In the genomic region with DNA sequence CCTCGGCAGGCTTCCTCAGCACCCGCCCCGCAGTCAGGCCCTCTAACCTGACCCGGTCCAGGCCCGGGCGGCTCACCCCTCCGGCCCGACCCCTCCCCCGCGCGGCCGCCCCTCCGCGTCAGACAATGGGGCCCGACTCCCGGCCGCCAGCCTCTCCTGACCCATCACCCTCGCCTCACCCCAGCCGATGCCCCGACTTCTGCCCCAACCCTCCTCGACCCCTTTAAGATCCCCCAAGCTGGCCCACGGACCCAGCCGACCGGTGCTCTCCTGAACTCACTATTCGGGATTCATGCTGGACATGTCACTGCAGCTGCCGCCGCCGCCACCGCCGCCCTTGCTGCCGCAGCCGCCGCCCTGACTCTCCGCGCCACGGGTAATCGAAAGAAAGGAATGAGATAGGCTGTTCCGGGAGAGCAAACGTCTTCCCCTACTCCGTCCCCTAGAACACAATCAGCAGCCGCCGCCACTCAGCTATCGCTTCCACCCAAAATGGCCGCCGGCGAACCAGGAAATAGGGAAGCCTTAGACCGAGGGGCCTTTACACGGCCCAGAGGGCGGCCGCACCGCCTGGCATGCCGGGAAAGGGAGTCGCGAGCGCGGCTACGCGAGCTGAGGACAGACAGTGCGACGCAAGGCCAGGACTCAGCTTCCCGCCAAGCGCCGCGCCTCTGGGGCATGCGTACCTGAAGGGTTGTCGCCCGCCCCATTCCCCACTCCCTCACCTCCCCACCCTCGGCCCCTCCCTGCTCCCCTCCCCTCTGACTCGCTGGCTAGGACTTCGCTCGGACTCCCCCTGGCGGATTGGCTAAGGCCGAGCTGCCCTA, we compare ENCODE assay signal across 1 cellular context.
TF ChIP-seq lines count a peak whose summit lies in the region.

RAB1A (minus strand) TSS at position 494 of the 827 bp plus-strand sequence; CDS start at position 303, 191 bp downstream.

TF ChIP-seq in HepG2, 621 proteins besides CTCF, POLR2A, EP300 and RAD21 (continued from another document and continues in another):
- peak; percentile 86; the same call in 1 of the 2 replicates for TF ChIP-seq SNAPC4 (CRISPR knock-in tag; IDR thresholded peaks at IDR 0.05)
- 0 out of 2 replicates have a peak, but pooled peaks have one; percentile 64 for TF ChIP-seq REL (CRISPR knock-in tag; conservative IDR thresholded peaks at IDR 0.05)
- 0 out of 2 replicates have a peak, but pooled peaks have one; percentile 15 for TF ChIP-seq FOXK2 (IDR thresholded peaks at IDR 0.05)
- TF ChIP-seq RBAK (CRISPR knock-in tag; IDR thresholded peaks at IDR 0.05) = no peak
- TF ChIP-seq MAZ (IDR thresholded peaks at IDR 0.05; ENCODE audit: borderline replicate concordance, low read depth, low read length) = peak; percentile 100
- TF ChIP-seq MAZ (CRISPR knock-in tag; IDR thresholded peaks at IDR 0.05; ENCODE audit: low read depth) = peak; percentile 100
- TF ChIP-seq, protein P1, sequence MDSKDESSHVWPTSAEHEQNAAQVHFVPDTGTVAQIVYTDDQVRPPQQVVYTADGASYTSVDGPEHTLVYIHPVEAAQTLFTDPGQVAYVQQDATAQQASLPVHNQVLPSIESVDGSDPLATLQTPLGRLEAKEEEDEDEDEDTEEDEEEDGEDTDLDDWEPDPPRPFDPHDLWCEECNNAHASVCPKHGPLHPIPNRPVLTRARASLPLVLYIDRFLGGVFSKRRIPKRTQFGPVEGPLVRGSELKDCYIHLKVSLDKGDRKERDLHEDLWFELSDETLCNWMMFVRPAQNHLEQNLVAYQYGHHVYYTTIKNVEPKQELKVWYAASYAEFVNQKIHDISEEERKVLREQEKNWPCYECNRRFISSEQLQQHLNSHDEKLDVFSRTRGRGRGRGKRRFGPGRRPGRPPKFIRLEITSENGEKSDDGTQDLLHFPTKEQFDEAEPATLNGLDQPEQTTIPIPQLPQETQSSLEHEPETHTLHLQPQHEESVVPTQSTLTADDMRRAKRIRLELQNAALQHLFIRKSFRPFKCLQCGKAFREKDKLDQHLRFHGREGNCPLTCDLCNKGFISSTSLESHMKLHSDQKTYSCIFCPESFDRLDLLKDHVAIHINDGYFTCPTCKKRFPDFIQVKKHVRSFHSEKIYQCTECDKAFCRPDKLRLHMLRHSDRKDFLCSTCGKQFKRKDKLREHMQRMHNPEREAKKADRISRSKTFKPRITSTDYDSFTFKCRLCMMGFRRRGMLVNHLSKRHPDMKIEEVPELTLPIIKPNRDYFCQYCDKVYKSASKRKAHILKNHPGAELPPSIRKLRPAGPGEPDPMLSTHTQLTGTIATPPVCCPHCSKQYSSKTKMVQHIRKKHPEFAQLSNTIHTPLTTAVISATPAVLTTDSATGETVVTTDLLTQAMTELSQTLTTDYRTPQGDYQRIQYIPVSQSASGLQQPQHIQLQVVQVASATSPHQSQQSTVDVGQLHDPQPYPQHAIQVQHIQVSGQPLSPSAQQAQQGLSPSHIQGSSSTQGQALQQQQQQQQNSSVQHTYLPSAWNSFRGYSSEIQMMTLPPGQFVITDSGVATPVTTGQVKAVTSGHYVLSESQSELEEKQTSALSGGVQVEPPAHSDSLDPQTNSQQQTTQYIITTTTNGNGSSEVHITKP (CRISPR knock-in tag; IDR thresholded peaks at IDR 0.05; ENCODE audit: low read depth) = peak; percentile 59; the same call in 1 of the 2 replicates
- TF ChIP-seq NFE2L2 (IDR thresholded peaks at IDR 0.05; ENCODE audit: low read length) = no peak
- TF ChIP-seq MYC (CRISPR knock-in tag; IDR thresholded peaks at IDR 0.05; ENCODE audit: borderline replicate concordance) = no peak
- 0 out of 2 replicates have a peak, but pooled peaks have one; percentile 88 for TF ChIP-seq ZNF713 (CRISPR knock-in tag; IDR thresholded peaks at IDR 0.05)
- no peak for TF ChIP-seq EZH2 (conservative IDR thresholded peaks at IDR 0.05; ENCODE audit: low read depth, low read length)
- TF ChIP-seq HNF4G (IDR thresholded peaks at IDR 0.05; ENCODE audit: borderline replicate concordance, low read depth, low read length) = no peak
- 0 out of 2 replicates have a peak, but pooled peaks have one; percentile 17 for TF ChIP-seq HNF4G (CRISPR knock-in tag; IDR thresholded peaks at IDR 0.05; ENCODE audit: borderline replicate concordance, low read depth)
- TF ChIP-seq, protein P2, sequence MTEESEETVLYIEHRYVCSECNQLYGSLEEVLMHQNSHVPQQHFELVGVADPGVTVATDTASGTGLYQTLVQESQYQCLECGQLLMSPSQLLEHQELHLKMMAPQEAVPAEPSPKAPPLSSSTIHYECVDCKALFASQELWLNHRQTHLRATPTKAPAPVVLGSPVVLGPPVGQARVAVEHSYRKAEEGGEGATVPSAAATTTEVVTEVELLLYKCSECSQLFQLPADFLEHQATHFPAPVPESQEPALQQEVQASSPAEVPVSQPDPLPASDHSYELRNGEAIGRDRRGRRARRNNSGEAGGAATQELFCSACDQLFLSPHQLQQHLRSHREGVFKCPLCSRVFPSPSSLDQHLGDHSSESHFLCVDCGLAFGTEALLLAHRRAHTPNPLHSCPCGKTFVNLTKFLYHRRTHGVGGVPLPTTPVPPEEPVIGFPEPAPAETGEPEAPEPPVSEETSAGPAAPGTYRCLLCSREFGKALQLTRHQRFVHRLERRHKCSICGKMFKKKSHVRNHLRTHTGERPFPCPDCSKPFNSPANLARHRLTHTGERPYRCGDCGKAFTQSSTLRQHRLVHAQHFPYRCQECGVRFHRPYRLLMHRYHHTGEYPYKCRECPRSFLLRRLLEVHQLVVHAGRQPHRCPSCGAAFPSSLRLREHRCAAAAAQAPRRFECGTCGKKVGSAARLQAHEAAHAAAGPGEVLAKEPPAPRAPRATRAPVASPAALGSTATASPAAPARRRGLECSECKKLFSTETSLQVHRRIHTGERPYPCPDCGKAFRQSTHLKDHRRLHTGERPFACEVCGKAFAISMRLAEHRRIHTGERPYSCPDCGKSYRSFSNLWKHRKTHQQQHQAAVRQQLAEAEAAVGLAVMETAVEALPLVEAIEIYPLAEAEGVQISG (CRISPR knock-in tag; IDR thresholded peaks at IDR 0.05) = peak; percentile 84
- TF ChIP-seq, protein P3, sequence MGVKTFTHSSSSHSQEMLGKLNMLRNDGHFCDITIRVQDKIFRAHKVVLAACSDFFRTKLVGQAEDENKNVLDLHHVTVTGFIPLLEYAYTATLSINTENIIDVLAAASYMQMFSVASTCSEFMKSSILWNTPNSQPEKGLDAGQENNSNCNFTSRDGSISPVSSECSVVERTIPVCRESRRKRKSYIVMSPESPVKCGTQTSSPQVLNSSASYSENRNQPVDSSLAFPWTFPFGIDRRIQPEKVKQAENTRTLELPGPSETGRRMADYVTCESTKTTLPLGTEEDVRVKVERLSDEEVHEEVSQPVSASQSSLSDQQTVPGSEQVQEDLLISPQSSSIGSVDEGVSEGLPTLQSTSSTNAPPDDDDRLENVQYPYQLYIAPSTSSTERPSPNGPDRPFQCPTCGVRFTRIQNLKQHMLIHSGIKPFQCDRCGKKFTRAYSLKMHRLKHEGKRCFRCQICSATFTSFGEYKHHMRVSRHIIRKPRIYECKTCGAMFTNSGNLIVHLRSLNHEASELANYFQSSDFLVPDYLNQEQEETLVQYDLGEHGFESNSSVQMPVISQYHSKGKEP (CRISPR knock-in tag; IDR thresholded peaks at IDR 0.05) = no peak
- no peak for TF ChIP-seq TOPORS (CRISPR knock-in tag; IDR thresholded peaks at IDR 0.05)
- TF ChIP-seq JUN (CRISPR knock-in tag; IDR thresholded peaks at IDR 0.05) = no peak; the same call in 1 of the 2 replicates
- TF ChIP-seq NR2F2 (IDR thresholded peaks at IDR 0.05; ENCODE audit: borderline replicate concordance, low read depth) = no peak; the same call in 1 of the 2 replicates
- TF ChIP-seq SKI (IDR thresholded peaks at IDR 0.05; ENCODE audit: partially characterized antibody) = peak; percentile 15
- no peak for TF ChIP-seq TBP (CRISPR knock-in tag; IDR thresholded peaks at IDR 0.05)
- TF ChIP-seq ZNF687 (CRISPR knock-in tag; IDR thresholded peaks at IDR 0.05) = peak; percentile 83
- TF ChIP-seq FOXO1 (CRISPR knock-in tag; IDR thresholded peaks at IDR 0.05) = no peak
- TF ChIP-seq AKNA (CRISPR knock-in tag; IDR thresholded peaks at IDR 0.05; ENCODE audit: borderline replicate concordance) = no peak
- no peak for TF ChIP-seq ZNF772 (CRISPR knock-in tag; IDR thresholded peaks at IDR 0.05)
